ENCODE assay signal across 21 cellular contexts in genomic region chr1:102872097-102872496, GRCh38.
"Had no signal": no experiment of that assay in that cellular context is flagged by ENCODE, and none has a peak within 500 bp of the region (broad histone marks: within the 10 kb centered on the region; RNA-seq: fewer than 3 reads in every experiment).

No MANE protein-coding gene starts in this region.

- H3K4me1 ChIP-seq: esophagus muscularis mucosa, right atrium auricular region, tibial nerve had no signal

- ATAC-seq: left ventricle myocardium superior; stimulated activated naive CD8-positive, alpha-beta T cell treated with anti-CD3 and anti-CD28 coated beads, Interleukin-15, Interleukin-2, amounts not matched to agents 100 U/mL and 50 U/mL, for 24 hours had no signal

- H3K9me3 ChIP-seq: right atrium auricular region had no signal

- DNase-seq: activated B cell treated with CpG ODN at 0.5 μM for 24 hours; activated CD4-positive, alpha-beta memory T cell treated with anti-CD3 and anti-CD28 coated beads, Interleukin-2, amount 10 ng/mL, durations not matched to agents 7 days and 5 days; activated CD4-positive, alpha-beta T cell treated with anti-CD3 and anti-CD28 coated beads for 4 hours; activated effector memory CD4-positive, alpha-beta T cell treated with Interleukin-2 at 50 U/mL for 16 hours; activated naive CD4-positive, alpha-beta T cell treated with anti-CD3 and anti-CD28 coated beads, Interleukin-2, amount 50 U/mL, for 16 hours; activated T-cell treated with anti-CD3 and anti-CD28 coated beads, Interleukin-2, amount 50 U/mL, for 48 hours; aorta; brain microvascular endothelial cell; effector CD4-positive, alpha-beta T cell; immature natural killer cell; kidney glomerular epithelial cell; left ventricle myocardium superior; stimulated activated CD4-positive, alpha-beta T cell treated with anti-CD3 and anti-CD28 coated beads, Interleukin-2, amount 100 ng/mL, for 24 hours; stimulated activated naive CD8-positive, alpha-beta T cell treated with anti-CD3 and anti-CD28 coated beads, Interleukin-15, Interleukin-2, amounts not matched to agents 100 U/mL and 50 U/mL, for 24 hours; substantia nigra; T-helper 2 cell had no signal

- H3K36me3 ChIP-seq: brain microvascular endothelial cell, esophagus muscularis mucosa, right atrium auricular region, tibial nerve had no signal

- H3K27me3 Mint-ChIP-seq: activated B cell treated with CpG ODN at 0.5 μM for 24 hours; activated CD4-positive, alpha-beta memory T cell treated with anti-CD3 and anti-CD28 coated beads, Interleukin-2, amount 10 ng/mL, durations not matched to agents 7 days and 5 days; central memory CD8-positive, alpha-beta T cell; progenitor cell of endocrine pancreas had no signal

- H3K27ac ChIP-seq: brain microvascular endothelial cell, esophagus muscularis mucosa, right atrium auricular region, tibial nerve had no signal

- H3K27ac Mint-ChIP-seq: activated B cell treated with CpG ODN at 0.5 μM for 24 hours; activated CD4-positive, alpha-beta memory T cell treated with anti-CD3 and anti-CD28 coated beads, Interleukin-2, amount 10 ng/mL, durations not matched to agents 7 days and 5 days; immature natural killer cell; progenitor cell of endocrine pancreas had no signal

- H3K27me3 ChIP-seq: brain microvascular endothelial cell, right atrium auricular region, tibial nerve had no signal

- H3K4me1 Mint-ChIP-seq: activated B cell treated with CpG ODN at 0.5 μM for 24 hours; activated CD4-positive, alpha-beta memory T cell treated with anti-CD3 and anti-CD28 coated beads, Interleukin-2, amount 10 ng/mL, durations not matched to agents 7 days and 5 days; central memory CD8-positive, alpha-beta T cell; immature natural killer cell had no signal

- H3K4me3 Mint-ChIP-seq: activated B cell treated with CpG ODN at 0.5 μM for 24 hours; activated CD4-positive, alpha-beta memory T cell treated with anti-CD3 and anti-CD28 coated beads, Interleukin-2, amount 10 ng/mL, durations not matched to agents 7 days and 5 days; central memory CD8-positive, alpha-beta T cell; immature natural killer cell had no signal

- H3K4me3 ChIP-seq: esophagus muscularis mucosa, right atrium auricular region, tibial nerve had no signal
